In the genomic region with DNA sequence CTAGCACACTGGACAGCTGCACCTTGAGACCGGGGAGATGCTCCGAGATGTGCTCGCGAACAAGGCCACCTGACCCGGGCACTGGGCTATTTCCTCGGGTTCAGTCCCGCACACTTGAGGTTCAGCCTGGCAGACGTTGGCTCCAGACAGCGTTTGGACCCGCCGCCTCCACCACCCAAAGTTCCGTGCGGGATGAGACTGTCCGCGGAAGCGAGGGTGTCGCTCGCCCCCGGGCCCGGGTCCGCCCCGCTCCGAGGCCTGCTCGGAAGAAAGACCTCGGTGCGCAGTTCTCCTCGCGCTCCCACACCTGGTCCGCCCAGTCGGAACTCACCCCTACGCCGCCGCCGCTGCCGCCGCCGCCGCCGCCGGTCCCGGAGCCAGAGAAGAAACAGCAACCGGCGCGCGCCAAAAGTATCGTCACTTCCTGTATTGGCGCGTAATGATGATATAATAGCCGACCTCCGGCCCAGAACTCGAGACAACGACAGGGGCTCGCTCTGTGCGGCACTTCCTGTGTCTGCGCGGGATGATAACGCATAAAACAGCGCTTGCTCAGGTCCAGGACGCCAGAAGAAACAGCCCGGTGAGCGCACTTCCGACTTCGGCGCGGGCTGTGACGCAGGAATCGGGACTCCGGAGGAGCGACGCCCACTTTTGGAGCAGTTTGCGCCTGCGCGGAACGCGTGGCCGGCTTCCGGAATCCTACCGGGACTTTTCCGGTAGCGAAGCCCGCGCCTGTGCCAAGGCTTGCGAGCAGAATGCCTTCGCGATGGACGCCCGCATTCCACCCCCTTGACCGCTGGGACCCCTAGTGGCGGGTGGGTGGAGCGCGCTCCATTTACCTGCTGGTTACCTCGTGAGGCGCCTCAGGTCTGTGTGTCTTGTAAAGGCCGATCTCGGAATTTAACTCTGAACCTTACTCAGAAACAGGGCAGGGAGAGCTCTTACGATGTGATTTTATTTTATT, we compare ENCODE assay signal across 8 cellular contexts. TPM values are rescaled to one million over a fixed set of nuclear protein-coding genes. Genes with fewer than 3 reads are reported as not detected.
DNase-seq lines count a peak whose midpoint lies in the region; ATAC-seq and TF ChIP-seq lines count a peak whose summit lies in the region.
"Not testable (repeated sequence)": the region's sequence is repeated elsewhere in the genome, so short reads cannot be mapped to it uniquely, and the experiment has no call there.

CDK11B (minus strand) TSS at position 422 of the 967 bp plus-strand sequence. CDS start 1,519 bp downstream, outside the sequence.

- POLR2A ChIA-PET in WTC11 (lab: Charles Lee) = not testable (repeated sequence)

- not testable (repeated sequence) for H3K4me1 Mint-ChIP-seq in WTC11, immature natural killer cell

- ATAC-seq in HG03196 (IDR thresholded peaks at IDR 0.05; ENCODE audit: unreplicated experiment) (peak; percentile 87), WTC11 (peak; percentile 89)

- H3K27ac Mint-ChIP-seq in WTC11 (peak within 1 kb of the TSS; percentile 99), immature natural killer cell (peak within 1 kb of the TSS; percentile 96 to 100 (median 98))

- in situ Hi-C loops in GM18951 (cut with MboI; ENCODE audit: low sequenced_read_pairs, unreplicated experiment) = loop anchor here (5.0 kb wide), 1 partner anchor 63 kb away; the partner anchor contains the start of gene CDK11A

- not testable (repeated sequence) for H3K9me3 Mint-ChIP-seq in WTC11, immature natural killer cell

- DNase-seq in AG08396 (ENCODE audit: low spot score) (peak; percentile 96), NCI-H226 (peak; percentile 99), WTC11 (ENCODE audit: low spot score) (peak; percentile 94), cardiac fibroblast (ENCODE audit: low read depth in 2 of 2) (peak; percentile 98 to 99), immature natural killer cell (peak; percentile 97 to 98 (median 98)), spleen (peak; percentile 99)

- TF ChIP-seq POLR2A in GM18951 (IDR thresholded peaks at IDR 0.05; ENCODE audit: extremely low read depth, insufficient read depth, insufficient read length) = peak; percentile 13
- TF ChIP-seq POLR2A in spleen (IDR thresholded peaks at IDR 0.05) = not testable (repeated sequence)

- H3K36me3 ChIP-seq in spleen = peaks cover 3 to 42% (median 31%) of the 10 kb centered on the region in 6 donors

- 0 out of 2 replicates have a peak, but pooled peaks have one; percentile 19 for TF ChIP-seq CTCF in WTC11 (IDR thresholded peaks at IDR 0.05)
- not testable (repeated sequence) for TF ChIP-seq CTCF in cardiac fibroblast (IDR thresholded peaks at IDR 0.05; ENCODE audit: low read depth, low read length)
- TF ChIP-seq CTCF in spleen (IDR thresholded peaks at IDR 0.05 in 8 of 11, conservative IDR thresholded peaks at IDR 0.05 in 3 of 11) = peak in 8 of 11 experiments; percentile 4 to 60 (median 50)

- 0 to 1% (median 1%) methylated on average over 36 to 72 of the region's 96 CpGs for WGBS in spleen, 5 donors

- peaks cover 0 to 49% (median 24%) of the 10 kb centered on the region in 6 donors for H3K4me1 ChIP-seq in spleen

- H3K4me3 Mint-ChIP-seq in WTC11 (peak within 1 kb of the TSS; percentile 83), immature natural killer cell (peak within 1 kb of the TSS; percentile 91 to 97 (median 95))

- peak within 1 kb of the TSS; percentile 49 to 62 for H3K4me3 ChIP-seq in cardiac fibroblast (replicated peaks in 1 of 2; ENCODE audit: low read depth in 2 of 2, low read length in 2 of 2)
- peak within 1 kb of the TSS; percentile 47 to 85 (median 62) for H3K4me3 ChIP-seq in spleen

- H3K27ac ChIP-seq in spleen = peak within 1 kb of the TSS; percentile 88 to 100 (median 99)

- H3K27me3 ChIP-seq in spleen (replicated peaks in 1 of 7) = not testable (repeated sequence)

- CTCF ChIA-PET in WTC11 (lab: Charles Lee) = not testable (repeated sequence)

- intact Hi-C loops in spleen (cut with DNase I; ENCODE audit: low total_unique reads) = not testable (repeated sequence)

- H3K9me3 ChIP-seq in spleen = not testable (repeated sequence)

- peaks cover 15% of the 10 kb centered on the region for H3K36me3 Mint-ChIP-seq in WTC11
- not testable (repeated sequence) for H3K36me3 Mint-ChIP-seq in immature natural killer cell

- not testable (repeated sequence) for H3K27me3 Mint-ChIP-seq in WTC11 (ENCODE audit: low read depth); immature natural killer cell (ENCODE audit: low read depth in 3 of 3)

TF ChIP-seq in WTC11, 78 proteins besides CTCF, POLR2A, EP300 and RAD21:
- TF ChIP-seq CREB1 (CRISPR knock-in tag; IDR thresholded peaks at IDR 0.05) = peak; percentile 64
- peak; percentile 95 for TF ChIP-seq FOXK1 (CRISPR knock-in tag; IDR thresholded peaks at IDR 0.05)
- TF ChIP-seq SP1 (CRISPR knock-in tag; conservative IDR thresholded peaks at IDR 0.05) = peak; percentile 75
- peak; percentile 84; the same call in 1 of the 2 replicates for TF ChIP-seq ZBTB21 (CRISPR knock-in tag; IDR thresholded peaks at IDR 0.05; ENCODE audit: borderline replicate concordance)
- TF ChIP-seq ETV6 (CRISPR knock-in tag; IDR thresholded peaks at IDR 0.05) = 0 out of 2 replicates have a peak, but pooled peaks have one; percentile 34
- peak; percentile 78; the same call in 1 of the 2 replicates for TF ChIP-seq GABPB1 (CRISPR knock-in tag; IDR thresholded peaks at IDR 0.05)
- peak; percentile 98 for TF ChIP-seq CREM (CRISPR knock-in tag; IDR thresholded peaks at IDR 0.05)

RNA-seq across cellular contexts. Expression of gene CDK11B, which starts in this region (rescaled TPM):
- total RNA-seq in WTC11 (2021) (39.5 to 41.2 TPM (median 40.7 TPM) in 3 replicates), spleen (10 to 100 TPM; 19.4 to 34.1 (median 27.9) TPM)
- polyA plus RNA-seq in immature natural killer cell (10 to 100 TPM in 1 of 3 donors, 1 to 10 TPM in 2; 4.8 to 25.0 (median 8.1) TPM), spleen (10 to 100 TPM; 20.0 to 38.2 (median 31.2) TPM)

Comparison
In these comparisons a context has a peak if more than half of its experiments do, and no peak if none do; other contexts are left out.
1. Peak in every context shown above with its lines: DNase-seq, ATAC-seq, H3K4me3 ChIP-seq and H3K27ac ChIP-seq.